27 cellular contexts compared by ENCODE assay signal in genomic region chr1:207745839-207746767, GRCh38. TPM values are rescaled to one million over a fixed set of nuclear protein-coding genes. Genes with fewer than 3 reads are reported as not detected.
DNase-seq lines count a peak whose midpoint lies in the region; ATAC-seq, FAIRE-seq and TF ChIP-seq lines count a peak whose summit lies in the region.
"Had no signal": no experiment of that assay in that cellular context is flagged by ENCODE, and none has a peak within 500 bp of the region (broad histone marks: within the 10 kb centered on the region; RNA-seq: fewer than 3 reads in every experiment).

No MANE protein-coding gene starts in this region.

- H3K4me1 ChIP-seq in DOHH2 (ENCODE audit: control insufficient read depth, low read length) (peaks cover 56% of the 10 kb centered on the region), IMR-90 (ENCODE audit: control insufficient read depth, insufficient read depth, low read length) (no peaks in the 10 kb centered on the region; the same call in 1 of the 2 replicates), K562 (replicated peaks in 1 of 2; ENCODE audit: control insufficient read depth in 2 of 2, insufficient read depth in 2 of 2, low read length in 2 of 2) (peaks cover 16 to 58% of the 10 kb centered on the region in 2 experiments), trophoblast cell (ENCODE audit: control insufficient read depth in 1 of 2, insufficient read depth in 2 of 2, low read length in 2 of 2) (peaks cover 0 to under 1% of the 10 kb centered on the region in 2 experiments), osteoblast (ENCODE audit: insufficient read depth, low read length) (peaks cover 14% of the 10 kb centered on the region)

- TF ChIP-seq EP300 in K562 (IDR thresholded peaks at IDR 0.05; ENCODE audit: low read length) = peak; percentile 84

- H2BK5ac ChIP-seq in IMR-90 (ENCODE audit: low read depth, low read length, poor library complexity, severe bottlenecking) (no peak overlapping the region), trophoblast cell (ENCODE audit: low read depth, low read length, poor library complexity) (no peak overlapping the region)

- dilution Hi-C loops in IMR-90 (cut with HindIII; ENCODE audit: low sequenced_read_pairs, unreplicated experiment) = no loop called here

- H3K27me3 ChIP-seq in DOHH2 (ENCODE audit: control insufficient read depth, low read length) = no peaks in the 10 kb centered on the region
- no peaks in the 10 kb centered on the region for H3K27me3 ChIP-seq in IMR-90 (ENCODE audit: control insufficient read depth, insufficient read depth, low read length)
- H3K27me3 ChIP-seq in K562 (ENCODE audit: control insufficient read depth in 2 of 2, insufficient read depth in 2 of 2, low read length in 2 of 2) = no peaks in the 10 kb centered on the region
- no peaks in the 10 kb centered on the region for H3K27me3 ChIP-seq in trophoblast cell (ENCODE audit: insufficient read depth, low read length)
- H3K27me3 ChIP-seq in osteoblast (ENCODE audit: insufficient read depth, low read length) = no peaks in the 10 kb centered on the region
- H3K27me3 ChIP-seq: adrenal gland, brain microvascular endothelial cell, MG63, ovary, testis had no signal

- in situ Hi-C loops in IMR-90 (cut with MboI; ENCODE audit: low sequenced_read_pairs) (no loop called here), K562 (cut with MboI) (no loop called here)

- H3K9me2 ChIP-seq in DOHH2 (replicated peaks; ENCODE audit: control insufficient read depth, low read length) = no peaks in the 10 kb centered on the region

- CTCF ChIA-PET in IMR-90 (lab: Yijun Ruan, JAX) = interaction anchor here (0.6 kb wide), 1 partner anchor 9 kb away, joined by 3 read pairs; no protein-coding TSS in a partner anchor
- CTCF ChIA-PET in K562 (lab: Yijun Ruan, JAX; ENCODE audit: low intra/inter-chr PET ratio) = no interaction called here

- TF ChIP-seq POLR2A in IMR-90 (IDR thresholded peaks at IDR 0.05; ENCODE audit: low read depth, low read length) (no peak), K562 (conservative IDR thresholded peaks at IDR 0.05) (no peak)

- H4K20me1 ChIP-seq in DOHH2 (ENCODE audit: control insufficient read depth, insufficient read depth, low read depth, low read length) (no peaks in the 10 kb centered on the region), IMR-90 (ENCODE audit: insufficient read depth, low read length) (no peaks in the 10 kb centered on the region), K562 (replicated peaks; ENCODE audit: control insufficient read depth, insufficient read depth, low read length) (no peaks in the 10 kb centered on the region), osteoblast (ENCODE audit: insufficient read depth, low read length) (no peaks in the 10 kb centered on the region)

- ATAC-seq in IMR-90 (ENCODE audit: low read depth) (peak; percentile 40; the same call in 1 of the 2 replicates), K562 (peak; percentile 17)
- ATAC-seq: mucosa of descending colon; stimulated activated naive B cell treated with anti-CD40 and anti-IgM and Interleukin-4, amounts not matched to agents 10 μg/mL and 1 μg/mL and 100 μg/mL, for 72 hours; T-cell had no signal

- no peak overlapping the region for H2BK15ac ChIP-seq in IMR-90 (ENCODE audit: low read depth, low read length)

- H4K5ac ChIP-seq in IMR-90 (ENCODE audit: low read depth, low read length) = no peak overlapping the region

- DNase-seq in IMR-90 (no peak), K562 (ENCODE audit: extremely low read depth in 1 of 4, low spot score in 3 of 4) (peak; percentile 76 to 94 (median 78)), trophoblast cell (peak; percentile 61 to 79), osteoblast (ENCODE audit: insufficient read length, low spot score, missing footprints) (no peak), GM19240 (ENCODE audit: insufficient read length, low spot score) (no peak)
- no peak for DNase-seq in stimulated activated CD4-positive, alpha-beta T cell treated with anti-CD3 and anti-CD28 coated beads, Interleukin-15, amount 100 ng/mL, for 24 hours
- DNase-seq: activated CD4-positive, alpha-beta T cell treated with anti-CD3 and anti-CD28 coated beads for 1 hour; activated T-cell treated with anti-CD3 and anti-CD28 coated beads, Interleukin-2, amount 50 U/mL, for 1 hour; adrenal gland; brain microvascular endothelial cell; CD4-positive, alpha-beta memory T cell; effector CD8-positive, alpha-beta T cell; foreskin melanocyte; MG63; mucosa of descending colon; NCI-H1417 treated with DMSO at 0.1 percent for 48 hours; NCI-H2081 treated with DMSO at 0.1 percent for 48 hours; NCI-H446; ovary; retina; Right ventricle myocardium superior; stimulated activated CD4-positive, alpha-beta T cell treated with anti-CD3 and anti-CD28 coated beads, Interleukin-4, amount 100 ng/mL, for 1 hour; stimulated activated naive B cell treated with anti-CD40 and anti-IgM and Interleukin-4, amounts not matched to agents 10 μg/mL and 1 μg/mL and 100 μg/mL, for 72 hours; T-cell; testis had no signal

- H3K4me2 ChIP-seq in DOHH2 (ENCODE audit: low read length) (peak overlapping the region; percentile 20), IMR-90 (ENCODE audit: low read depth, low read length) (no peak overlapping the region), K562 (ENCODE audit: insufficient read depth, low read length) (peak overlapping the region; percentile 14), trophoblast cell (ENCODE audit: low read length) (no peak overlapping the region), osteoblast (ENCODE audit: insufficient read depth, low read length) (no peak overlapping the region)

- H3K36me3 ChIP-seq in DOHH2 (ENCODE audit: control insufficient read depth, low read length) (no peaks in the 10 kb centered on the region; the same call in 1 of the 2 replicates), IMR-90 (ENCODE audit: control insufficient read depth, insufficient read depth, low read length) (no peaks in the 10 kb centered on the region), K562 (ENCODE audit: control insufficient read depth, insufficient read depth, low read length) (no peaks in the 10 kb centered on the region), trophoblast cell (ENCODE audit: control insufficient read depth in 1 of 2, insufficient read depth in 2 of 2, low read length in 2 of 2) (no peaks in the 10 kb centered on the region), osteoblast (ENCODE audit: insufficient read depth, low read length) (no peaks in the 10 kb centered on the region)
- H3K36me3 ChIP-seq: adrenal gland, brain microvascular endothelial cell, MG63, ovary had no signal

- TF ChIP-seq RAD21 in IMR-90 (IDR thresholded peaks at IDR 0.05; ENCODE audit: low read length) = no peak
- TF ChIP-seq RAD21 in K562 (CRISPR knock-in tag; conservative IDR thresholded peaks at IDR 0.05 in 1 of 2, IDR thresholded peaks at IDR 0.05 in 1 of 2) = no peak

- H3K4me3 ChIP-seq in DOHH2 (ENCODE audit: low read length) (no peak overlapping the region), IMR-90 (ENCODE audit: insufficient read depth, low read depth, low read length) (no peak overlapping the region), K562 (no peak overlapping the region), trophoblast cell (ENCODE audit: low read depth, low read length) (no peak overlapping the region), osteoblast (ENCODE audit: insufficient read depth, low read length) (no peak overlapping the region)
- H3K4me3 ChIP-seq: adrenal gland, MG63, mucosa of descending colon, ovary, testis had no signal

- no peak overlapping the region for H2BK12ac ChIP-seq in trophoblast cell (ENCODE audit: low read length)

- H3K79me2 ChIP-seq in DOHH2 (ENCODE audit: control insufficient read depth, low read length) (peaks cover 10% of the 10 kb centered on the region), K562 (ENCODE audit: control insufficient read depth, insufficient read depth, low read length) (peaks cover 33% of the 10 kb centered on the region), trophoblast cell (ENCODE audit: control insufficient read depth, insufficient read depth, low read length, poor library complexity) (no peaks in the 10 kb centered on the region), osteoblast (ENCODE audit: insufficient read depth, low read length) (no peaks in the 10 kb centered on the region)

- H3K18ac ChIP-seq in IMR-90 (ENCODE audit: low read depth, low read length) (no peak overlapping the region; the same call in 1 of the 2 replicates), trophoblast cell (ENCODE audit: low read length) (no peak overlapping the region)

- intact Hi-C loops in IMR-90 (cut with micrococcal nuclease) = no loop called here
- intact Hi-C loops in K562 (cut with micrococcal nuclease) = loop anchor here (5.0 kb wide), 1 partner anchor 724 kb away; no protein-coding TSS in a partner anchor

- no peak overlapping the region for H3K56ac ChIP-seq in IMR-90 (ENCODE audit: extremely low read depth, insufficient read depth, low read length)

- H3K79me1 ChIP-seq in IMR-90 (ENCODE audit: low read depth in 1 of 2, low read length in 2 of 2) (peaks cover 0 to 3% of the 10 kb centered on the region in 2 experiments; a peak in 1 of 4 replicates), trophoblast cell (ENCODE audit: low read length) (no peaks in the 10 kb centered on the region)

- H3K14ac ChIP-seq in IMR-90 (replicated peaks; ENCODE audit: low read depth, low read length) (no peak overlapping the region), trophoblast cell (ENCODE audit: low read length) (no peak overlapping the region)

- no TSS peak for BruUV-seq in IMR-90 (replicated peaks; lab: Mats Ljungman, UMichigan)
- no TSS peak for BruUV-seq in K562 (replicated peaks; lab: Mats Ljungman, UMichigan)

- WGBS in IMR-90 (ENCODE audit: extremely low coverage in 2 of 2, insufficient read length in 1 of 2), 2 experiments = no CpG with 5 or more reads among the region's 6 CpGs
- 17% methylated on average over 6 of the region's 6 CpGs for WGBS in K562 (ENCODE audit: insufficient coverage, low coverage, missing lambda C conversion rate)
- WGBS in trophoblast cell (ENCODE audit: extremely low coverage, insufficient coverage, insufficient read length) = no CpG with 5 or more reads among the region's 6 CpGs

- no peaks in the 10 kb centered on the region for H3K9me3 ChIP-seq in DOHH2 (ENCODE audit: control insufficient read depth, insufficient read depth, low read length)
- H3K9me3 ChIP-seq in IMR-90 (ENCODE audit: control insufficient read depth, insufficient read depth, low read length) = no peaks in the 10 kb centered on the region
- no peaks in the 10 kb centered on the region for H3K9me3 ChIP-seq in K562 (replicated peaks; ENCODE audit: control insufficient read depth, insufficient read depth, low read depth, low read length)
- H3K9me3 ChIP-seq in trophoblast cell (ENCODE audit: insufficient read depth, low read depth, low read length) = no peaks in the 10 kb centered on the region
- H3K9me3 ChIP-seq in osteoblast (ENCODE audit: low read depth, low read length) = no peaks in the 10 kb centered on the region
- H3K9me3 ChIP-seq: adrenal gland, MG63, mucosa of descending colon, ovary, testis had no signal

- H4K8ac ChIP-seq in IMR-90 (ENCODE audit: low read depth in 2 of 2, low read length in 2 of 2) (no peak overlapping the region; a peak in 1 of 4 replicates), trophoblast cell (ENCODE audit: low read depth, low read length) (no peak overlapping the region)

- H2AFZ ChIP-seq in IMR-90 (replicated peaks; ENCODE audit: low read length, poor library complexity) = no peak overlapping the region
- H2AFZ ChIP-seq in K562 (ENCODE audit: low read depth, low read length) = peak overlapping the region; percentile 81
- no peak overlapping the region for H2AFZ ChIP-seq in trophoblast cell (ENCODE audit: insufficient read depth, low read length, poor library complexity)
- no peak overlapping the region for H2AFZ ChIP-seq in osteoblast (ENCODE audit: low read length)

- H2BK120ac ChIP-seq in IMR-90 (ENCODE audit: low read depth, low read length) (no peak overlapping the region), trophoblast cell (ENCODE audit: insufficient read depth, low read length, poor library complexity) (no peak overlapping the region)

- H3K9me1 ChIP-seq in IMR-90 (ENCODE audit: insufficient read depth, low read length) (no peaks in the 10 kb centered on the region), K562 (ENCODE audit: control insufficient read depth, insufficient read depth, low read length) (no peaks in the 10 kb centered on the region)

- no peak overlapping the region for H4K91ac ChIP-seq in IMR-90 (ENCODE audit: insufficient read depth, low read depth, low read length)
- H4K91ac ChIP-seq in trophoblast cell (ENCODE audit: low read depth, low read length) = no peak overlapping the region

- no peak overlapping the region for H3K23ac ChIP-seq in IMR-90 (ENCODE audit: low read depth, low read length)
- H3K23ac ChIP-seq in trophoblast cell (ENCODE audit: low read length) = no peak overlapping the region

- no peak overlapping the region for H2AK9ac ChIP-seq in IMR-90 (replicated peaks; ENCODE audit: low read depth, low read length, poor library complexity)

- no peak for TF ChIP-seq CTCF in DOHH2 (IDR thresholded peaks at IDR 0.05; ENCODE audit: low read depth, low read length, poor library complexity, severe bottlenecking)
- TF ChIP-seq CTCF in IMR-90 (conservative IDR thresholded peaks at IDR 0.05; ENCODE audit: low read depth, low read length) = no peak
- no peak for TF ChIP-seq CTCF in K562 (IDR thresholded peaks at IDR 0.05 in 2 of 3, conservative IDR thresholded peaks at IDR 0.05 in 1 of 3; ENCODE audit: insufficient read depth in 2 of 3, low read depth in 1 of 3, low read length in 3 of 3)
- TF ChIP-seq CTCF in osteoblast (IDR thresholded peaks at IDR 0.05; ENCODE audit: extremely low read depth, low read depth, low read length) = no peak

- no peak overlapping the region for H2BK20ac ChIP-seq in IMR-90 (ENCODE audit: low read depth, low read length)

- H3K4ac ChIP-seq in IMR-90 (ENCODE audit: low read depth, low read length) (no peak overlapping the region), trophoblast cell (ENCODE audit: low read depth, low read length) (no peak overlapping the region)

- no peak overlapping the region for H4K12ac ChIP-seq in trophoblast cell (ENCODE audit: low read depth, low read length)

- peak; percentile 74 for FAIRE-seq in K562 (lab: Jason Lieb, UNC)
- FAIRE-seq: GM12892 had no signal

- H2AK5ac ChIP-seq in IMR-90 (ENCODE audit: low read depth, low read length) (no peak overlapping the region), trophoblast cell (ENCODE audit: low read length) (no peak overlapping the region)

- H3K27ac ChIP-seq in DOHH2 (ENCODE audit: low read depth, low read length) (no peak overlapping the region), IMR-90 (ENCODE audit: insufficient read depth, low read length) (no peak overlapping the region), K562 (ENCODE audit: extremely low read depth, low read depth, low read length) (peak overlapping the region; percentile 80), trophoblast cell (ENCODE audit: low read depth, low read length) (no peak overlapping the region), osteoblast (ENCODE audit: low read depth, low read length) (no peak overlapping the region)
- H3K27ac ChIP-seq: brain microvascular endothelial cell, ovary, testis had no signal

- H3F3A ChIP-seq in DOHH2 (ENCODE audit: control insufficient read depth, insufficient read depth) = peaks cover 9% of the 10 kb centered on the region; the same call in 1 of the 2 replicates

- H3K9ac ChIP-seq in IMR-90 (ENCODE audit: low read depth, low read length) (no peak overlapping the region), K562 (ENCODE audit: insufficient read depth in 1 of 2, low read depth in 2 of 2, low read length in 2 of 2) (peak overlapping the region in 1 of 2 experiments; percentile 83; a peak in 2 of 4 replicates), trophoblast cell (ENCODE audit: low read length) (no peak overlapping the region)

- POLR2A ChIA-PET in IMR-90 (lab: Charles Lee; ENCODE audit: unreplicated experiment) = no interaction called here
- POLR2A ChIA-PET in K562 (lab: Yijun Ruan, JAX) = interaction anchor here (0.6 to 1.3 kb wide), 3 partner anchors 9 to 99 kb away, joined by 3 to 5 read pairs (median 3); no protein-coding TSS in a partner anchor

RNA-seq across cellular contexts. Expression of gene CD46, which starts 5.8 kb away (rescaled TPM):
- total RNA-seq in IMR-90 (2012; rRNA removed) (37.1 and 76.1 TPM in 2 replicates), K562 (2014; rRNA removed) (87.9 and 94.5 TPM in 2 replicates), K562 (2014; rRNA removed; fragmentation: Illumina TruSeq; extraction: Trizol) (156 and 168 TPM in 2 replicates), K562 (2015; rRNA removed; fragmentation: Illumina TruSeq; extraction: Trizol) (126 and 151 TPM in 2 replicates), K562 (2021) (143 and 156 TPM in 2 replicates), osteoblast (92.6 and 98.7 TPM in 2 replicates)
- polyA plus RNA-seq in IMR-90 (2012; rRNA removed) (57.7 and 82.0 TPM in 2 replicates), K562 (2011; rRNA removed) (374 and 391 TPM in 2 replicates), K562 (2014; fragmentation: Illumina TruSeq; extraction: Trizol) (149 and 205 TPM in 2 replicates), K562 (2014; fragmentation: Nextera tagmentation; extraction: Ambion mirVana) (100 to 1,000 TPM; 143 to 220 TPM), K562 (2014; rRNA removed) (183 and 199 TPM in 2 replicates)
- polyA plus RNA-seq in IMR-90 (2012; cell fraction: cytosol; rRNA removed) = 14.1 and 15.1 TPM in 2 replicates
- 31.9 and 303 TPM in 2 replicates for polyA plus RNA-seq in IMR-90 (2012; cell fraction: nucleus; rRNA removed; ENCODE audit: low replicate concordance)
- 356 and 908 TPM in 2 replicates for total RNA-seq in K562 (2011; cell fraction: chromatin; rRNA removed; ENCODE audit: low replicate concordance)
- 170 and 219 TPM in 2 replicates for total RNA-seq in K562 (2011; cell fraction: nucleolus; rRNA removed)
- total RNA-seq in K562 (2011; cell fraction: nucleoplasm; rRNA removed) = 411 and 563 TPM in 2 replicates
- polyA plus RNA-seq in K562 (2011; cell fraction: cytosol; rRNA removed) = 28.4 and 93.7 TPM in 2 replicates
- 370 and 950 TPM in 2 replicates for polyA plus RNA-seq in K562 (2011; cell fraction: nucleus; rRNA removed)
- 91.8 and 133 TPM in 2 replicates for polyA plus RNA-seq in K562 (2012)
- 160 and 229 TPM in 2 replicates for polyA minus RNA-seq in K562 (2011; rRNA and poly(A)+ RNA removed)
- 73.7 and 85.6 TPM in 2 replicates for polyA minus RNA-seq in K562 (2011; cell fraction: cytosol; rRNA and poly(A)+ RNA removed)
- 188 and 382 TPM in 2 replicates for polyA minus RNA-seq in K562 (2011; cell fraction: nucleus; rRNA and poly(A)+ RNA removed)
- 93.3 and 100 TPM in 2 replicates for polyA plus RNA-seq in trophoblast cell (2013)

Comparison
In these comparisons a context has a peak if more than half of its experiments do, and no peak if none do; other contexts are left out.
1. H3K4me2 ChIP-seq: peak in DOHH2 (single experiment) and K562 (single experiment); none in IMR-90 (single experiment), trophoblast cell (single experiment) and osteoblast (single experiment).
2. DNase-seq: peak in K562 (4 of 4) and trophoblast cell (2 of 2); none in IMR-90 (single experiment), osteoblast (single experiment), stimulated activated CD4-positive, alpha-beta T cell treated with anti-CD3 and anti-CD28 coated beads, Interleukin-15, amount 100 ng/mL, for 24 hours (single experiment) and GM19240 (single experiment).